In genomic region chr5:6674886-6675285, GRCh38 we compare ENCODE assay signal across 6 cellular contexts.
"Had no signal": no experiment of that assay in that cellular context is flagged by ENCODE, and none has a peak within 500 bp of the region (broad histone marks: within the 10 kb centered on the region; RNA-seq: fewer than 3 reads in every experiment).

No MANE protein-coding gene starts in this region.

- H3K27me3 Mint-ChIP-seq: IgD-negative memory B cell had no signal

- H3K27ac Mint-ChIP-seq: IgD-negative memory B cell had no signal

- H3K9me3 Mint-ChIP-seq: IgD-negative memory B cell had no signal

- ATAC-seq: HCT116, HepG2 had no signal

- DNase-seq: GM23248, GOT3, H7 had no signal
